In genomic region chr4:159219862-159220261, GRCh38 we compare ENCODE assay signal across 25 cellular contexts.
"Had no signal": no experiment of that assay in that cellular context is flagged by ENCODE, and none has a peak within 500 bp of the region (broad histone marks: within the 10 kb centered on the region; RNA-seq: fewer than 3 reads in every experiment).

No MANE protein-coding gene starts in this region.

- H3K9me3 ChIP-seq: adrenal gland had no signal

- H3K4me1 Mint-ChIP-seq: activated naive CD8-positive, alpha-beta T cell treated with anti-CD3 and anti-CD28 coated beads, Interleukin-2, amount 10 ng/mL, durations not matched to agents 7 days and 5 days had no signal

- H3K27ac ChIP-seq: adrenal gland, VCaP had no signal

- ATAC-seq: activated CD4-positive, CD25-positive, alpha-beta regulatory T cell treated with anti-CD3 and anti-CD28 coated beads, Interleukin-2, amount 50 U/mL, for 24 hours; activated CD8-positive, alpha-beta T cell treated with anti-CD3 and anti-CD28 coated beads for 36 hours; activated T-cell treated with anti-CD3 and anti-CD28 coated beads, Interleukin-2, amount 50 U/mL, for 72 hours; K562; PC-3; T-cell had no signal

- H3K27ac Mint-ChIP-seq: activated CD8-positive, alpha-beta T cell treated with anti-CD3 and anti-CD28 coated beads for 36 hours; activated naive CD8-positive, alpha-beta T cell treated with anti-CD3 and anti-CD28 coated beads, Interleukin-2, amount 10 ng/mL, durations not matched to agents 7 days and 5 days; activated T-cell treated with anti-CD3 and anti-CD28 coated beads, Interleukin-2, amount 50 U/mL, for 72 hours; activated T-helper 2 cell treated with anti-CD3 and anti-CD28 coated beads, Interferon-gamma antibody, Interleukin-2, Interleukin-4, amounts not matched to agents 10 μg/mL and 5 μg/mL and 100 μg/mL, durations not matched to agents 14 hours and 24 hours and 36 hours; T-cell had no signal

- H3K4me3 Mint-ChIP-seq: activated CD8-positive, alpha-beta T cell treated with anti-CD3 and anti-CD28 coated beads for 36 hours; activated naive CD8-positive, alpha-beta T cell treated with anti-CD3 and anti-CD28 coated beads, Interleukin-2, amount 10 ng/mL, durations not matched to agents 7 days and 5 days; activated T-cell treated with anti-CD3 and anti-CD28 coated beads, Interleukin-2, amount 50 U/mL, for 72 hours; T-cell had no signal

- H3K36me3 Mint-ChIP-seq: activated naive CD8-positive, alpha-beta T cell treated with anti-CD3 and anti-CD28 coated beads, Interleukin-2, amount 10 ng/mL, durations not matched to agents 7 days and 5 days had no signal

- H3K4me3 ChIP-seq: adrenal gland, K562 had no signal

- H3K4me1 ChIP-seq: adrenal gland had no signal

- H3K36me3 ChIP-seq: adrenal gland had no signal

- H3K27me3 ChIP-seq: adrenal gland had no signal

- DNase-seq: activated CD4-positive, alpha-beta T cell treated with anti-CD3 and anti-CD28 coated beads for 4 hours; activated CD8-positive, alpha-beta memory T cell treated with anti-CD3 and anti-CD28 coated beads, Interleukin-2, amount 50 U/mL, for 4 hours; activated CD8-positive, alpha-beta T cell treated with anti-CD3 and anti-CD28 coated beads for 36 hours; activated gamma-delta T cell treated with Interleukin-2 at 50 U/mL for 16 hours; activated naive CD4-positive, alpha-beta T cell treated with anti-CD3 and anti-CD28 coated beads, Interleukin-2, amount 50 U/mL, for 16 hours; activated naive CD8-positive, alpha-beta T cell treated with anti-CD3 and anti-CD28 coated beads, Interleukin-2, amount 10 ng/mL, durations not matched to agents 7 days and 5 days; activated T-cell treated with anti-CD3 and anti-CD28 coated beads, Interleukin-2, amount 50 U/mL, for 72 hours; adrenal gland; anterior cingulate cortex; central memory CD4-positive, alpha-beta T cell; Karpas-422; MM.1S; NCI-H1105; NCI-H1436 treated with DMSO at 0.1 percent for 48 hours; NCI-H187; NCI-H2081; NCI-H510A treated with DMSO at 0.1 percent for 48 hours; NCI-H69; PC-3; SIG-M5; T-cell had no signal

- H3K9me3 Mint-ChIP-seq: activated CD8-positive, alpha-beta T cell treated with anti-CD3 and anti-CD28 coated beads for 36 hours; activated T-cell treated with anti-CD3 and anti-CD28 coated beads, Interleukin-2, amount 50 U/mL, for 72 hours; activated T-helper 2 cell treated with anti-CD3 and anti-CD28 coated beads, Interferon-gamma antibody, Interleukin-2, Interleukin-4, amounts not matched to agents 10 μg/mL and 5 μg/mL and 100 μg/mL, durations not matched to agents 14 hours and 24 hours and 36 hours; T-cell had no signal

- H3K27me3 Mint-ChIP-seq: activated CD8-positive, alpha-beta T cell treated with anti-CD3 and anti-CD28 coated beads for 36 hours; T-cell had no signal
